ENCODE assay signal across 25 cellular contexts in genomic region chr3:146709969-146710368, GRCh38.
DNase-seq lines count a peak whose midpoint lies in the region; ATAC-seq and TF ChIP-seq lines count a peak whose summit lies in the region.
"Had no signal": no experiment of that assay in that cellular context is flagged by ENCODE, and none has a peak within 500 bp of the region (broad histone marks: within the 10 kb centered on the region; RNA-seq: fewer than 3 reads in every experiment).

No MANE protein-coding gene starts in this region.

- peaks cover 0 to 4% of the 10 kb centered on the region in 2 donors for H3K9me3 Mint-ChIP-seq in stimulated activated naive CD8-positive, alpha-beta T cell treated with anti-CD3 and anti-CD28 coated beads, Interleukin-15, amount 100 ng/mL, for 72 hours
- H3K9me3 Mint-ChIP-seq: H9 had no signal

- no peak overlapping the region for H3K4me3 ChIP-seq in choroid plexus epithelial cell (ENCODE audit: low read depth, low read length)
- no peak overlapping the region for H3K4me3 ChIP-seq in effector memory CD4-positive, alpha-beta T cell (ENCODE audit: insufficient read depth, low read depth, low read length, poor library complexity, severe bottlenecking)
- H3K4me3 ChIP-seq: GM23248, Peyer's patch, SJCRH30 had no signal

- no peaks in the 10 kb centered on the region for H3K9me3 ChIP-seq in effector memory CD4-positive, alpha-beta T cell (ENCODE audit: control insufficient read depth, low read length)
- H3K9me3 ChIP-seq: Peyer's patch, SJCRH30 had no signal

- peak; percentile 37 for ATAC-seq in stimulated activated naive CD8-positive, alpha-beta T cell treated with anti-CD3 and anti-CD28 coated beads, Interleukin-15, amount 100 ng/mL, for 72 hours
- ATAC-seq in stimulated activated naive CD8-positive, alpha-beta T cell treated with anti-CD3 and anti-CD28 coated beads, Interleukin-15, Interleukin-2, amounts not matched to agents 100 U/mL and 50 U/mL, for 24 hours, result no peak
- ATAC-seq in HG03139 (IDR thresholded peaks at IDR 0.05; ENCODE audit: unreplicated experiment) (no peak), HG02885 (IDR thresholded peaks at IDR 0.05; ENCODE audit: poor library complexity, unreplicated experiment) (no peak)

- no peak for TF ChIP-seq CTCF in choroid plexus epithelial cell (conservative IDR thresholded peaks at IDR 0.05; ENCODE audit: low read depth, low read length)

- no peaks in the 10 kb centered on the region for H3K4me1 Mint-ChIP-seq in stimulated activated naive CD8-positive, alpha-beta T cell treated with anti-CD3 and anti-CD28 coated beads, Interleukin-15, amount 100 ng/mL, for 72 hours
- H3K4me1 Mint-ChIP-seq: CD8-positive, alpha-beta memory T cell had no signal

- H3K27ac ChIP-seq in effector memory CD4-positive, alpha-beta T cell (ENCODE audit: insufficient read depth, low read length, poor library complexity, severe bottlenecking), result no peak overlapping the region
- H3K27ac ChIP-seq: C4-2B, GM23248, Peyer's patch, SJCRH30 had no signal

- no peak overlapping the region for H3K27ac Mint-ChIP-seq in stimulated activated naive CD8-positive, alpha-beta T cell treated with anti-CD3 and anti-CD28 coated beads, Interleukin-15, amount 100 ng/mL, for 72 hours
- H3K27ac Mint-ChIP-seq: CD8-positive, alpha-beta memory T cell; H9 had no signal

- no peaks in the 10 kb centered on the region for H3K27me3 Mint-ChIP-seq in stimulated activated naive CD8-positive, alpha-beta T cell treated with anti-CD3 and anti-CD28 coated beads, Interleukin-15, amount 100 ng/mL, for 72 hours

- H3K4me3 Mint-ChIP-seq in stimulated activated naive CD8-positive, alpha-beta T cell treated with anti-CD3 and anti-CD28 coated beads, Interleukin-15, amount 100 ng/mL, for 72 hours, result no peak overlapping the region
- H3K4me3 Mint-ChIP-seq: CD8-positive, alpha-beta memory T cell; H9 had no signal

- H3K4me1 ChIP-seq in effector memory CD4-positive, alpha-beta T cell (ENCODE audit: control insufficient read depth, insufficient read depth, low read length, poor library complexity, severe bottlenecking), result no peaks in the 10 kb centered on the region
- H3K4me1 ChIP-seq: Peyer's patch, SJCRH30 had no signal

- H3K27me3 ChIP-seq in effector memory CD4-positive, alpha-beta T cell (replicated peaks; ENCODE audit: control insufficient read depth, insufficient read depth, low read length, poor library complexity, severe bottlenecking), result no peaks in the 10 kb centered on the region
- H3K27me3 ChIP-seq: Peyer's patch, SJCRH30 had no signal

- no peak for DNase-seq in stimulated activated naive CD8-positive, alpha-beta T cell treated with anti-CD3 and anti-CD28 coated beads, Interleukin-15, amount 100 ng/mL, for 72 hours
- DNase-seq in stimulated activated naive CD8-positive, alpha-beta T cell treated with anti-CD3 and anti-CD28 coated beads, Interleukin-15, Interleukin-2, amounts not matched to agents 100 U/mL and 50 U/mL, for 24 hours, result no peak
- DNase-seq in choroid plexus epithelial cell (ENCODE audit: low read depth) (peak; percentile 55), myocyte (ENCODE audit: low read depth) (peak; percentile 44)
- no peak for DNase-seq in effector memory CD4-positive, alpha-beta T cell
- no peak for DNase-seq in activated T-cell treated with anti-CD3 and anti-CD28 coated beads, Interleukin-2, amount 50 U/mL, for 1 hour
- DNase-seq: Calu3; CD8-positive, alpha-beta memory T cell; DMS153; GDM1; GM23248; H9; KG1; NCI-H1105; NCI-H146; NCI-H2029; NCI-H345; NCI-H524; NCI-H774; NK-92 treated with Interleukin-12 subunit alpha and Interleukin-12 subunit beta, amount 100 ng/mL, for 24 hours; Peyer's patch; SJCRH30 had no signal

- no peaks in the 10 kb centered on the region for H3K36me3 ChIP-seq in effector memory CD4-positive, alpha-beta T cell (ENCODE audit: control insufficient read depth, insufficient read depth, low read length)
- H3K36me3 ChIP-seq: Peyer's patch, SJCRH30 had no signal

Comparison
In these comparisons a context has a peak if more than half of its experiments do, and no peak if none do; other contexts are left out.
1. DNase-seq: peak in choroid plexus epithelial cell (single experiment) and myocyte (single experiment); none in stimulated activated naive CD8-positive, alpha-beta T cell treated with anti-CD3 and anti-CD28 coated beads, Interleukin-15, amount 100 ng/mL, for 72 hours (0 of 2), stimulated activated naive CD8-positive, alpha-beta T cell treated with anti-CD3 and anti-CD28 coated beads, Interleukin-15, Interleukin-2, amounts not matched to agents 100 U/mL and 50 U/mL, for 24 hours (single experiment), effector memory CD4-positive, alpha-beta T cell (0 of 3) and activated T-cell treated with anti-CD3 and anti-CD28 coated beads, Interleukin-2, amount 50 U/mL, for 1 hour (single experiment).